ENCODE assay signal across 1 cellular context in genomic region chr11:119054418-119054817, GRCh38.
TF ChIP-seq lines count a peak whose summit lies in the region.

No MANE protein-coding gene starts in this region.

TF ChIP-seq in WTC11, 78 proteins besides CTCF, POLR2A, EP300 and RAD21:
- TF ChIP-seq TCF7 (CRISPR knock-in tag; IDR thresholded peaks at IDR 0.05; ENCODE audit: low read depth) (no peak), ZNF232 (CRISPR knock-in tag; IDR thresholded peaks at IDR 0.05) (no peak), PRRX2 (CRISPR knock-in tag; IDR thresholded peaks at IDR 0.05) (no peak)
